In genomic region chr5:65767565-65767964, GRCh38 we compare ENCODE assay signal across 1 cellular context.
TF ChIP-seq lines count a peak whose summit lies in the region.

No MANE protein-coding gene starts in this region.

TF ChIP-seq in HepG2, 621 proteins besides CTCF, POLR2A, EP300 and RAD21:
- TF ChIP-seq ZNF841 (CRISPR knock-in tag; IDR thresholded peaks at IDR 0.05; ENCODE audit: borderline replicate concordance) (peak; percentile 98), ATF2 (CRISPR knock-in tag; IDR thresholded peaks at IDR 0.05) (no peak), CEBPB (IDR thresholded peaks at IDR 0.05; ENCODE audit: borderline replicate concordance, low read depth, low read length) (no peak)
TF ChIP-seq in HepG2: peak in this region for 1.
